1 cellular context compared by ENCODE assay signal in the genomic region with DNA sequence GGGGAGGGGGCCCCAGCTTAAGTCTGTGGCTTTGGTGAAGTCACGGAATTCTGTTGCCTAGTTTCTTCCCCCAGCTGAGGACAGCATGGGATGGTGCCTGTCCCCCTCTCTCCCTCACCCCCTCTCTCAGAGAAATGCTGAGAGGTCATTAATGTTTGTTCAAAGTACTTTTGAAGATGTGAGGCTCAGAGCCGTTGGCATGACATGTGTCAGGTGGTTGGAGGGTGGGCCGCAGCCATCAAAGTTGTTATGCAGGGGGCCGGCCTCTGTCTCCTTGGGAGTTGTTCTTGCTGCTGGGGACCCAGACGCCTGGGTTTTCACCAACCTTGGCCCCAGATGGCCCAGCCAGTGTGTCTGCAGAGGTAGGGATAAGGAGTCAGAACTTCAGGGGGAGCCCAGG.
TF ChIP-seq lines count a peak whose summit lies in the region.

No MANE protein-coding gene starts in this region.

TF ChIP-seq in HepG2, 621 proteins besides CTCF, POLR2A, EP300 and RAD21 (continued from another document):
- TF ChIP-seq MXI1 (IDR thresholded peaks at IDR 0.05; ENCODE audit: borderline replicate concordance, low read depth, low read length) (peak; percentile 28; the same call in 1 of the 3 replicates), ARID5B (CRISPR knock-in tag; IDR thresholded peaks at IDR 0.05) (peak; percentile 69), NFKB2 (CRISPR knock-in tag; IDR thresholded peaks at IDR 0.05; ENCODE audit: borderline replicate concordance) (0 out of 2 replicates have a peak, but pooled peaks have one; percentile 44), SKIL (CRISPR knock-in tag; IDR thresholded peaks at IDR 0.05; ENCODE audit: borderline replicate concordance) (0 out of 2 replicates have a peak, but pooled peaks have one; percentile 21), SOX6 (IDR thresholded peaks at IDR 0.05) (no peak), SOX6 (CRISPR knock-in tag; IDR thresholded peaks at IDR 0.05) (peak; percentile 15; the same call in 1 of the 2 replicates), MXD3 (CRISPR knock-in tag; IDR thresholded peaks at IDR 0.05) (no peak), ZNF670 (CRISPR knock-in tag; IDR thresholded peaks at IDR 0.05; ENCODE audit: borderline replicate concordance) (no peak), KLF16 (CRISPR knock-in tag; IDR thresholded peaks at IDR 0.05) (0 out of 4 replicates have a peak, but pooled peaks of 1 of the 2 experiments have one; percentile 20), SNRNP70 (IDR thresholded peaks at IDR 0.05; ENCODE audit: low read depth, low read length) (no peak), ZNF687 (CRISPR knock-in tag; IDR thresholded peaks at IDR 0.05) (peak; percentile 68), KLF15 (CRISPR knock-in tag; IDR thresholded peaks at IDR 0.05; ENCODE audit: borderline replicate concordance) (no peak), NR2F6 (IDR thresholded peaks at IDR 0.05) (peak; percentile 56), NR2F6 (CRISPR knock-in tag; IDR thresholded peaks at IDR 0.05) (peak; percentile 81), ZFY (CRISPR knock-in tag; IDR thresholded peaks at IDR 0.05) (peak; percentile 27; the same call in 1 of the 2 replicates), ZSCAN25 (CRISPR knock-in tag; IDR thresholded peaks at IDR 0.05) (peak; percentile 19; the same call in 1 of the 2 replicates), ZNF558 (CRISPR knock-in tag; IDR thresholded peaks at IDR 0.05; ENCODE audit: borderline replicate concordance) (no peak), PATZ1 (CRISPR knock-in tag; IDR thresholded peaks at IDR 0.05) (peak; percentile 75; the same call in 1 of the 2 replicates), YY1 (IDR thresholded peaks at IDR 0.05; ENCODE audit: insufficient read depth, insufficient replicate concordance, low read depth, low read length) (peak; percentile 22), MBD4 (IDR thresholded peaks at IDR 0.05; ENCODE audit: borderline replicate concordance, low read length) (0 out of 2 replicates have a peak, but pooled peaks have one; percentile 70)
- TF ChIP-seq, protein P1, sequence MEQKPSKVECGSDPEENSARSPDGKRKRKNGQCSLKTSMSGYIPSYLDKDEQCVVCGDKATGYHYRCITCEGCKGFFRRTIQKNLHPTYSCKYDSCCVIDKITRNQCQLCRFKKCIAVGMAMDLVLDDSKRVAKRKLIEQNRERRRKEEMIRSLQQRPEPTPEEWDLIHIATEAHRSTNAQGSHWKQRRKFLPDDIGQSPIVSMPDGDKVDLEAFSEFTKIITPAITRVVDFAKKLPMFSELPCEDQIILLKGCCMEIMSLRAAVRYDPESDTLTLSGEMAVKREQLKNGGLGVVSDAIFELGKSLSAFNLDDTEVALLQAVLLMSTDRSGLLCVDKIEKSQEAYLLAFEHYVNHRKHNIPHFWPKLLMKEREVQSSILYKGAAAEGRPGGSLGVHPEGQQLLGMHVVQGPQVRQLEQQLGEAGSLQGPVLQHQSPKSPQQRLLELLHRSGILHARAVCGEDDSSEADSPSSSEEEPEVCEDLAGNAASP (CRISPR knock-in tag; IDR thresholded peaks at IDR 0.05; ENCODE audit: borderline replicate concordance), result peak; percentile 56; the same call in 1 of the 2 replicates
- TF ChIP-seq, protein P2, sequence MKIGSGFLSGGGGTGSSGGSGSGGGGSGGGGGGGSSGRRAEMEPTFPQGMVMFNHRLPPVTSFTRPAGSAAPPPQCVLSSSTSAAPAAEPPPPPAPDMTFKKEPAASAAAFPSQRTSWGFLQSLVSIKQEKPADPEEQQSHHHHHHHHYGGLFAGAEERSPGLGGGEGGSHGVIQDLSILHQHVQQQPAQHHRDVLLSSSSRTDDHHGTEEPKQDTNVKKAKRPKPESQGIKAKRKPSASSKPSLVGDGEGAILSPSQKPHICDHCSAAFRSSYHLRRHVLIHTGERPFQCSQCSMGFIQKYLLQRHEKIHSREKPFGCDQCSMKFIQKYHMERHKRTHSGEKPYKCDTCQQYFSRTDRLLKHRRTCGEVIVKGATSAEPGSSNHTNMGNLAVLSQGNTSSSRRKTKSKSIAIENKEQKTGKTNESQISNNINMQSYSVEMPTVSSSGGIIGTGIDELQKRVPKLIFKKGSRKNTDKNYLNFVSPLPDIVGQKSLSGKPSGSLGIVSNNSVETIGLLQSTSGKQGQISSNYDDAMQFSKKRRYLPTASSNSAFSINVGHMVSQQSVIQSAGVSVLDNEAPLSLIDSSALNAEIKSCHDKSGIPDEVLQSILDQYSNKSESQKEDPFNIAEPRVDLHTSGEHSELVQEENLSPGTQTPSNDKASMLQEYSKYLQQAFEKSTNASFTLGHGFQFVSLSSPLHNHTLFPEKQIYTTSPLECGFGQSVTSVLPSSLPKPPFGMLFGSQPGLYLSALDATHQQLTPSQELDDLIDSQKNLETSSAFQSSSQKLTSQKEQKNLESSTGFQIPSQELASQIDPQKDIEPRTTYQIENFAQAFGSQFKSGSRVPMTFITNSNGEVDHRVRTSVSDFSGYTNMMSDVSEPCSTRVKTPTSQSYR (CRISPR knock-in tag; IDR thresholded peaks at IDR 0.05; ENCODE audit: borderline replicate concordance), result peak; percentile 58; the same call in 1 of the 2 replicates
- TF ChIP-seq, protein P3, sequence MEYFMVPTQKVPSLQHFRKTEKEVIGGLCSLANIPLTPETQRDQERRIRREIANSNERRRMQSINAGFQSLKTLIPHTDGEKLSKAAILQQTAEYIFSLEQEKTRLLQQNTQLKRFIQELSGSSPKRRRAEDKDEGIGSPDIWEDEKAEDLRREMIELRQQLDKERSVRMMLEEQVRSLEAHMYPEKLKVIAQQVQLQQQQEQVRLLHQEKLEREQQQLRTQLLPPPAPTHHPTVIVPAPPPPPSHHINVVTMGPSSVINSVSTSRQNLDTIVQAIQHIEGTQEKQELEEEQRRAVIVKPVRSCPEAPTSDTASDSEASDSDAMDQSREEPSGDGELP (IDR thresholded peaks at IDR 0.05; ENCODE audit: borderline replicate concordance, low read depth), result peak; percentile 53; the same call in 1 of the 2 replicates
- TF ChIP-seq, protein P4, sequence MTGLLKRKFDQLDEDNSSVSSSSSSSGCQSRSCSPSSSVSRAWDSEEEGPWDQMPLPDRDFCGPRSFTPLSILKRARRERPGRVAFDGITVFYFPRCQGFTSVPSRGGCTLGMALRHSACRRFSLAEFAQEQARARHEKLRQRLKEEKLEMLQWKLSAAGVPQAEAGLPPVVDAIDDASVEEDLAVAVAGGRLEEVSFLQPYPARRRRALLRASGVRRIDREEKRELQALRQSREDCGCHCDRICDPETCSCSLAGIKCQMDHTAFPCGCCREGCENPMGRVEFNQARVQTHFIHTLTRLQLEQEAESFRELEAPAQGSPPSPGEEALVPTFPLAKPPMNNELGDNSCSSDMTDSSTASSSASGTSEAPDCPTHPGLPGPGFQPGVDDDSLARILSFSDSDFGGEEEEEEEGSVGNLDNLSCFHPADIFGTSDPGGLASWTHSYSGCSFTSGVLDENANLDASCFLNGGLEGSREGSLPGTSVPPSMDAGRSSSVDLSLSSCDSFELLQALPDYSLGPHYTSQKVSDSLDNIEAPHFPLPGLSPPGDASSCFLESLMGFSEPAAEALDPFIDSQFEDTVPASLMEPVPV (CRISPR knock-in tag; IDR thresholded peaks at IDR 0.05), result peak; percentile 43; the same call in 1 of the 2 replicates
TF ChIP-seq in HepG2: peak in this region for 53.
